Comparison of ENCODE assay signal across 17 cellular contexts in the genomic region with DNA sequence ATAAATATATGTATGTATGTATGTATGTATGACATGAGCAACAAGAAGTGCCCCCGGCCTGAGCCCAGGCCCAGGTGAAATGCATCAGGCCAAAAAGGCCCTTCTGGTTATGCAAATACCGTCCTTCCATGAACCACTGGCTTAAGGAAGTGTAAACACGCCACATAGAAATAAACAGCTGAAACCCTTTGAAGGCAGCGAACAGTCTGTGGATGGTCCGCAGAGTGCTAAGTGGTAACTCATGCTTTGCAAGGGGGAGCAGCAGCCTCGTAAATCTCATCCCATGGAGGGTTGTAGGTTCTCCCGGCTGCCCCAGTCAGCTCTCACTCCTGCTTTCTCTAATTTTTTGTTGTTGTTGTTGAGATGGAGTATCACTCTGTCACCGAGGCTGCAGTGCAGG.
"Had no signal": no experiment of that assay in that cellular context is flagged by ENCODE, and none has a peak within 500 bp of the region (broad histone marks: within the 10 kb centered on the region; RNA-seq: fewer than 3 reads in every experiment).

No MANE protein-coding gene starts in this region.

- H3K9me3 Mint-ChIP-seq: activated naive CD8-positive, alpha-beta T cell treated with anti-CD3 and anti-CD28 coated beads for 36 hours; immature natural killer cell; natural killer cell; stimulated activated naive CD8-positive, alpha-beta T cell treated with anti-CD3 and anti-CD28 coated beads, Interleukin-15, Interleukin-2, amounts not matched to agents 100 ng/mL and 50 ng/mL, for 24 hours had no signal

- H3K27ac ChIP-seq: cardiac muscle cell, esophagus squamous epithelium, foreskin keratinocyte, lower lobe of right lung, prostate gland, thoracic aorta had no signal

- H3K4me3 ChIP-seq: cardiac muscle cell, esophagus squamous epithelium, lower lobe of right lung, prostate gland, spleen, thoracic aorta had no signal

- H3K27me3 Mint-ChIP-seq: activated CD4-positive, alpha-beta T cell treated with anti-CD3 and anti-CD28 coated beads for 36 hours; activated naive CD8-positive, alpha-beta T cell treated with anti-CD3 and anti-CD28 coated beads for 36 hours; stimulated activated naive CD8-positive, alpha-beta T cell treated with anti-CD3 and anti-CD28 coated beads, Interleukin-15, Interleukin-2, amounts not matched to agents 100 ng/mL and 50 ng/mL, for 24 hours had no signal

- H3K27ac Mint-ChIP-seq: immature natural killer cell; natural killer cell; stimulated activated naive CD8-positive, alpha-beta T cell treated with anti-CD3 and anti-CD28 coated beads, Interleukin-15, Interleukin-2, amounts not matched to agents 100 ng/mL and 50 ng/mL, for 24 hours had no signal

- H3K4me3 Mint-ChIP-seq: activated CD4-positive, alpha-beta T cell treated with anti-CD3 and anti-CD28 coated beads for 36 hours; activated naive CD8-positive, alpha-beta T cell treated with anti-CD3 and anti-CD28 coated beads for 36 hours; immature natural killer cell; natural killer cell; stimulated activated naive CD8-positive, alpha-beta T cell treated with anti-CD3 and anti-CD28 coated beads, Interleukin-15, Interleukin-2, amounts not matched to agents 100 ng/mL and 50 ng/mL, for 24 hours had no signal

- H3K36me3 ChIP-seq: cardiac muscle cell, prostate gland, thoracic aorta had no signal

- ATAC-seq: activated CD4-positive, alpha-beta T cell treated with anti-CD3 and anti-CD28 coated beads for 36 hours; foreskin keratinocyte; lower lobe of right lung; natural killer cell; sciatic nerve had no signal

- H3K9me3 ChIP-seq: esophagus squamous epithelium, lower lobe of right lung, prostate gland, spleen, thoracic aorta had no signal

- DNase-seq: activated CD4-positive, alpha-beta T cell treated with anti-CD3 and anti-CD28 coated beads for 36 hours; activated CD8-positive, alpha-beta memory T cell treated with anti-CD3 and anti-CD28 coated beads for 24 hours; activated gamma-delta T cell treated with Interleukin-2 at 50 U/mL for 16 hours; activated naive CD8-positive, alpha-beta T cell treated with anti-CD3 and anti-CD28 coated beads for 36 hours; esophagus squamous epithelium; foreskin keratinocyte; immature natural killer cell; lower lobe of right lung; natural killer cell; occipital lobe; spleen; stimulated activated CD4-positive, alpha-beta T cell treated with anti-CD3 and anti-CD28 coated beads, Interleukin-2, amount 100 ng/mL, for 24 hours had no signal

- H3K36me3 Mint-ChIP-seq: immature natural killer cell, natural killer cell had no signal

- H3K27me3 ChIP-seq: cardiac muscle cell, esophagus squamous epithelium, foreskin keratinocyte, spleen had no signal

- H3K4me1 ChIP-seq: esophagus squamous epithelium, foreskin keratinocyte, prostate gland had no signal
